Comparison of ENCODE assay signal across 7 cellular contexts in the genomic region with DNA sequence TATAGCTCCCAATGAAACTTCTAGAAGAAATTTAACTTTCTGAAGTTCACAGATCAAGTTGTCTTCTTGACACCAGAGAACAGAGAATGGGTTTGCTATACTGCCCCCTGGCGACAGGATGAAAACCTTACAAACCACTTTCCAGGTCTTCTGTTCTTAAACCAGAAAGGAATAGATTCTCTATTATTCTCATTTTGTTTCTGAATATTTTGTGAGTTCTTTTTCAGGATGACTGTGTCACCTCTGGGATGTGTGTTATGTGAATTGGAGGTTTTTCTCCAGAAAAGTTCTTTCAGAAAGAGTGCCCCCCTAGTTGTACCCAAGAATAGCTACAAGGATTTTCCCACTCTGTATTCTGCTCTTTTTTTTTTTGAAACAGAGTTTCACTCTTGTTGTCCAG. TPM values are rescaled to one million over a fixed set of nuclear protein-coding genes. Genes with fewer than 3 reads are reported as not detected.
A peak's percentile ranks its signal among the peaks of the same experiment; 100 is the strongest.
DNase-seq lines count a peak whose midpoint lies in the region; ATAC-seq and TF ChIP-seq lines count a peak whose summit lies in the region.

No MANE protein-coding gene starts in this region.

- WGBS in endodermal cell (ENCODE audit: insufficient coverage in 1 of 2, insufficient read length in 1 of 2), 2 experiments = 0% methylated on average over 1 of the region's 1 CpG

- peaks cover 3% of the 10 kb centered on the region for H3K9me3 Mint-ChIP-seq in endodermal cell
- H3K9me3 Mint-ChIP-seq in neural crest cell = peaks cover 8% of the 10 kb centered on the region

- no peaks in the 10 kb centered on the region for H3K4me1 Mint-ChIP-seq in endodermal cell
- no peaks in the 10 kb centered on the region for H3K4me1 Mint-ChIP-seq in neural crest cell

- H2AFZ ChIP-seq in Loucy (ENCODE audit: low read length) = no peak overlapping the region

- no peaks in the 10 kb centered on the region for H4K20me1 ChIP-seq in Loucy (ENCODE audit: insufficient read depth, low read length, poor library complexity, severe bottlenecking)

- no peak overlapping the region for H3K27ac ChIP-seq in endodermal cell (ENCODE audit: low read depth, low read length)

- H3K36me3 Mint-ChIP-seq in endodermal cell (ENCODE audit: low read depth) (peaks cover 64% of the 10 kb centered on the region), neural crest cell (ENCODE audit: low read depth) (peaks cover 30% of the 10 kb centered on the region)

- H3K9ac ChIP-seq in Loucy (ENCODE audit: low read depth, low read length, poor library complexity, severe bottlenecking) = no peak overlapping the region
- no peak overlapping the region for H3K9ac ChIP-seq in endodermal cell (ENCODE audit: extremely low read depth, low read length, poor library complexity, severe bottlenecking)

- no peaks in the 10 kb centered on the region for H3K36me3 ChIP-seq in Loucy (ENCODE audit: insufficient read depth, low read length)
- H3K36me3 ChIP-seq in endodermal cell (ENCODE audit: control insufficient read depth, insufficient read depth, low read length) = peaks cover 53% of the 10 kb centered on the region

- H3K9me3 ChIP-seq in Loucy (ENCODE audit: insufficient read depth, low read depth, low read length) (peaks cover 3% of the 10 kb centered on the region; the same call in 1 of the 2 replicates), endodermal cell (ENCODE audit: control insufficient read depth, low read length) (peaks cover 3% of the 10 kb centered on the region)

- H3K4me3 ChIP-seq in Loucy (ENCODE audit: low read length, poor library complexity, severe bottlenecking) (no peak overlapping the region), endodermal cell (ENCODE audit: low read length) (no peak overlapping the region)

- H3K27ac Mint-ChIP-seq in endodermal cell (no peak overlapping the region), neural crest cell (ENCODE audit: unreplicated experiment) (no peak overlapping the region)

- H3K9me2 ChIP-seq in Loucy (replicated peaks; ENCODE audit: low read depth, low read length) = no peaks in the 10 kb centered on the region

- no peak overlapping the region for H3K4me2 ChIP-seq in Loucy (ENCODE audit: low read depth, low read length, poor library complexity, severe bottlenecking)

- H3K79me2 ChIP-seq in Loucy (ENCODE audit: insufficient read depth, low read length) = no peaks in the 10 kb centered on the region

- no peaks in the 10 kb centered on the region for H3F3A ChIP-seq in Loucy (ENCODE audit: low read depth)

- H3K27me3 Mint-ChIP-seq in endodermal cell (ENCODE audit: insufficient read depth) (no peaks in the 10 kb centered on the region), neural crest cell (ENCODE audit: low read depth) (peaks cover 2% of the 10 kb centered on the region)

- H3K27me3 ChIP-seq in Loucy (ENCODE audit: insufficient read depth, low read length, poor library complexity, severe bottlenecking) = no peaks in the 10 kb centered on the region
- no peaks in the 10 kb centered on the region for H3K27me3 ChIP-seq in endodermal cell (ENCODE audit: control insufficient read depth, insufficient read depth, low read length, poor library complexity, severe bottlenecking)

- peak; percentile 18 for DNase-seq in GDM1 (lab: John Stamatoyannopoulos, UW)
- peak; percentile 71 for DNase-seq in activated CD4-positive, alpha-beta T cell treated with anti-CD3 and anti-CD28 coated beads for 48 hours
- DNase-seq in endodermal cell = peak; percentile 87
- peak; percentile 61 for DNase-seq in neural crest cell (ENCODE audit: low read depth, low spot score)
- DNase-seq in DMS79 treated with DMSO at 0.1 percent for 48 hours (lab: John Stamatoyannopoulos, UW) = no peak

- peak; percentile 82 for TF ChIP-seq CTCF in Loucy (conservative IDR thresholded peaks at IDR 0.05; ENCODE audit: low read length)
- peak; percentile 91 for TF ChIP-seq CTCF in endodermal cell (conservative IDR thresholded peaks at IDR 0.05)
- peak; percentile 78 for TF ChIP-seq CTCF in neural crest cell (conservative IDR thresholded peaks at IDR 0.05)

- ATAC-seq in GM18858 (IDR thresholded peaks at IDR 0.05; ENCODE audit: unreplicated experiment) = no peak

- H3K4me3 Mint-ChIP-seq in endodermal cell (no peak overlapping the region), neural crest cell (peak overlapping the region; percentile 36)

- H3K4me1 ChIP-seq in Loucy (ENCODE audit: insufficient read depth, low read length, poor library complexity, severe bottlenecking) (no peaks in the 10 kb centered on the region), endodermal cell (ENCODE audit: control insufficient read depth, insufficient read depth, low read length) (no peaks in the 10 kb centered on the region)

RNA-seq across cellular contexts. Expression of a gene that starts 6.3 kb away (rescaled TPM):
- total RNA-seq in endodermal cell = 10 to 100 TPM; 39.0 to 44.0 TPM
- 42.6 TPM for polyA plus RNA-seq in endodermal cell (2013, experiment 1 of 2)
- polyA plus RNA-seq in endodermal cell (2013, experiment 2 of 2) = 41.6 TPM
- 48.0 and 54.3 TPM in 2 replicates for total RNA-seq in neural crest cell

RNA-seq across cellular contexts. Expression of a gene that starts 47.3 kb away (rescaled TPM):
- 10 to 100 TPM; 41.2 to 47.0 TPM for total RNA-seq in endodermal cell
- polyA plus RNA-seq in endodermal cell (2013, experiment 1 of 2) = 44.3 TPM
- 44.8 TPM for polyA plus RNA-seq in endodermal cell (2013, experiment 2 of 2)
- 38.3 and 39.2 TPM in 2 replicates for total RNA-seq in neural crest cell
